In the genomic region with DNA sequence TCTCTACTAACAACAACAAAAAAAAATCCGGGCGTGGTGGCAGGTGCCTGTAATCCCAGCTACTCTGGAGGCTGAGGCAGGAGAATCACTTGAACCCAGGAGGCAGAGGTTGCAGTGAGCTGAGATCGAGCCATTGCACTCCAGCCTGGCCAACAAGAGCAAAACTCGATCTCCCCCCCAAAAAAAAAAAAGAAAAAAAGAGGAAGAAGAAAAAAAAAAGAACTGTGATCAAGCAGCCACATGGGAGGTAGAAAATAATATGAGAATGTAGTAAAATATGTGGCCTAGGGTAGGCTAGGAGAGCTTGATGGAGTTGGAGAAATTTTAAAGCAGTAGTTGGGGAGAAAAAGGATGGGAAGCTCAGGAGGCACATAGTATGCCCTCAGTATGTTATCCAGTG, we compare ENCODE assay signal across 1 cellular context.
TF ChIP-seq lines count a peak whose summit lies in the region.

No MANE protein-coding gene starts in this region.

TF ChIP-seq in HEK293, 187 proteins besides CTCF, POLR2A, EP300 and RAD21:
- TF ChIP-seq, protein P1, sequence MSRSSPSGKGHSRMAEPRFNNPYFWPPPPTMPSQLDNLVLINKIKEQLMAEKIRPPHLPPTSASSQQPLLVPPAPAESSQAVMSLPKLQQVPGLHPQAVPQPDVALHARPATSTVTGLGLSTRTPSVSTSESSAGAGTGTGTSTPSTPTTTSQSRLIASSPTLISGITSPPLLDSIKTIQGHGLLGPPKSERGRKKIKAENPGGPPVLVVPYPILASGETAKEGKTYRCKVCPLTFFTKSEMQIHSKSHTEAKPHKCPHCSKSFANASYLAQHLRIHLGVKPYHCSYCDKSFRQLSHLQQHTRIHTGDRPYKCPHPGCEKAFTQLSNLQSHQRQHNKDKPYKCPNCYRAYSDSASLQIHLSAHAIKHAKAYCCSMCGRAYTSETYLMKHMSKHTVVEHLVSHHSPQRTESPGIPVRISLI (tag by site-specific recombination; IDR thresholded peaks at IDR 0.05): peak; percentile 82
